8 cellular contexts compared by ENCODE assay signal in the genomic region with DNA sequence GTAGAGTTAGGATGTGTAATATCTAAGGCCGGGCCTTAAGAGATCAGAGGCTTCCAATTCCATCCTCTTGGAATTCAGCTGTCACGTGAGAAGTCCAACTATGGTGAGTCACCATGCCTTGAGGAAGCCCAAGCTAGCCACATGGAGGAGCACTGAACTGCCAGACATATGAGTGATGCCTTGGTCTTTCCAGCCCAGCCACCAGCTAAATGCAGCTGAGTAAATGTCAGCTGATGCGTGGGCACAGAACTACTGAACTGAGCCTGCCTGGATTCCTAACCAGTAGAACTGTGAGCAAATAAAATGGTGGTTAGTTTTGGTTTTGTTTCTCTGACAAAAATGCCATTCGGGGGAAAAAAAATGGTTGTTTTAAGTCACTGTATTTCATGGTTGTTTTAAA.
A peak's percentile ranks its signal among the peaks of the same experiment; 100 is the strongest.
DNase-seq lines count a peak whose midpoint lies in the region; ATAC-seq and TF ChIP-seq lines count a peak whose summit lies in the region.

No MANE protein-coding gene starts in this region.

- TF ChIP-seq EP300 in esophagus muscularis mucosa (IDR thresholded peaks at IDR 0.05), result no peak

- DNase-seq in activated CD8-positive, alpha-beta memory T cell treated with anti-CD3 and anti-CD28 coated beads, Interleukin-2, amount 10 ng/mL, durations not matched to agents 7 days and 5 days, result peak; percentile 61
- DNase-seq in memory B cell (ENCODE audit: low spot score in 2 of 2) (no peak), germinal center (ENCODE audit: low spot score) (no peak), esophagus muscularis mucosa (ENCODE audit: extremely low spot score) (no peak), NCI-H2081 (lab: John Stamatoyannopoulos, UW) (no peak), Right ventricle myocardium inferior (ENCODE audit: missing footprints) (no peak)

- no peak overlapping the region for H3K4me3 ChIP-seq in esophagus muscularis mucosa

- peak; percentile 80 for ATAC-seq in GM18517 (IDR thresholded peaks at IDR 0.05; ENCODE audit: unreplicated experiment)
- peak; percentile 77 for ATAC-seq in HG03280 (IDR thresholded peaks at IDR 0.05; ENCODE audit: unreplicated experiment)
- peak; percentile 66 for ATAC-seq in activated CD8-positive, alpha-beta memory T cell treated with anti-CD3 and anti-CD28 coated beads, Interleukin-2, amount 10 ng/mL, durations not matched to agents 7 days and 5 days
- ATAC-seq in memory B cell (ENCODE audit: low read depth), result peak; percentile 43
- no peak for ATAC-seq in Right ventricle myocardium inferior

- no peak for TF ChIP-seq CTCF in esophagus muscularis mucosa (IDR thresholded peaks at IDR 0.05)

- CTCF ChIA-PET in activated CD8-positive, alpha-beta memory T cell treated with anti-CD3 and anti-CD28 coated beads, Interleukin-2, amount 10 ng/mL, durations not matched to agents 7 days and 5 days (lab: Charles Lee), result interaction anchor here (1.1 to 1.7 kb wide), 2 partner anchors 16 to 25 kb away, joined by 3 to 5 read pairs; no protein-coding TSS in a partner anchor

- peaks cover 3% of the 10 kb centered on the region for H3K36me3 Mint-ChIP-seq in activated CD8-positive, alpha-beta memory T cell treated with anti-CD3 and anti-CD28 coated beads, Interleukin-2, amount 10 ng/mL, durations not matched to agents 7 days and 5 days
- H3K36me3 Mint-ChIP-seq in memory B cell, result peaks cover 2% of the 10 kb centered on the region

- H3K4me1 Mint-ChIP-seq in activated CD8-positive, alpha-beta memory T cell treated with anti-CD3 and anti-CD28 coated beads, Interleukin-2, amount 10 ng/mL, durations not matched to agents 7 days and 5 days, result peaks cover 19% of the 10 kb centered on the region
- H3K4me1 Mint-ChIP-seq in memory B cell, result peaks cover 17% of the 10 kb centered on the region

- H3K27ac ChIP-seq in esophagus muscularis mucosa (replicated peaks in 1 of 4), result no peak overlapping the region

- H3K27me3 ChIP-seq in esophagus muscularis mucosa, result no peaks in the 10 kb centered on the region

- H3K4me3 Mint-ChIP-seq in activated CD8-positive, alpha-beta memory T cell treated with anti-CD3 and anti-CD28 coated beads, Interleukin-2, amount 10 ng/mL, durations not matched to agents 7 days and 5 days, result no peak overlapping the region
- no peak overlapping the region for H3K4me3 Mint-ChIP-seq in memory B cell

- no peaks in the 10 kb centered on the region for H3K4me1 ChIP-seq in esophagus muscularis mucosa

- intact Hi-C loops in esophagus muscularis mucosa (cut with DNase I) (no loop called here), Right ventricle myocardium inferior (cut with DNase I) (no loop called here)

- no peak overlapping the region for H3K27ac Mint-ChIP-seq in activated CD8-positive, alpha-beta memory T cell treated with anti-CD3 and anti-CD28 coated beads, Interleukin-2, amount 10 ng/mL, durations not matched to agents 7 days and 5 days
- H3K27ac Mint-ChIP-seq in memory B cell, result no peak overlapping the region

- H3K9me3 Mint-ChIP-seq in activated CD8-positive, alpha-beta memory T cell treated with anti-CD3 and anti-CD28 coated beads, Interleukin-2, amount 10 ng/mL, durations not matched to agents 7 days and 5 days (ENCODE audit: low read depth), result peaks cover 2% of the 10 kb centered on the region
- no peaks in the 10 kb centered on the region for H3K9me3 Mint-ChIP-seq in memory B cell

- H3K9me3 ChIP-seq in esophagus muscularis mucosa, result no peaks in the 10 kb centered on the region

- H3K36me3 ChIP-seq in esophagus muscularis mucosa, result no peaks in the 10 kb centered on the region

- no peak for TF ChIP-seq POLR2A in esophagus muscularis mucosa (IDR thresholded peaks at IDR 0.05; ENCODE audit: low read depth)

- H3K27me3 Mint-ChIP-seq in activated CD8-positive, alpha-beta memory T cell treated with anti-CD3 and anti-CD28 coated beads, Interleukin-2, amount 10 ng/mL, durations not matched to agents 7 days and 5 days, result no peaks in the 10 kb centered on the region
- no peaks in the 10 kb centered on the region for H3K27me3 Mint-ChIP-seq in memory B cell

- WGBS in esophagus muscularis mucosa, result 60% methylated on average over 4 of the region's 4 CpGs
